ENCODE assay signal across 18 cellular contexts in genomic region chr19:14782978-14783545, GRCh38. TPM values are rescaled to one million over a fixed set of nuclear protein-coding genes. Genes with fewer than 3 reads are reported as not detected.
DNase-seq lines count a peak whose midpoint lies in the region; ATAC-seq, FAIRE-seq and TF ChIP-seq lines count a peak whose summit lies in the region.
"Had no signal": no experiment of that assay in that cellular context is flagged by ENCODE, and none has a peak within 500 bp of the region (broad histone marks: within the 10 kb centered on the region; RNA-seq: fewer than 3 reads in every experiment).

No MANE protein-coding gene starts in this region.

- no peaks in the 10 kb centered on the region for H3K27me3 ChIP-seq in K562 (ENCODE audit: control insufficient read depth in 2 of 2, insufficient read depth in 2 of 2, low read length in 2 of 2)
- H3K27me3 ChIP-seq in osteoblast (ENCODE audit: insufficient read depth, low read length) = no peaks in the 10 kb centered on the region
- peaks cover 10% of the 10 kb centered on the region for H3K27me3 ChIP-seq in effector memory CD4-positive, alpha-beta T cell (replicated peaks; ENCODE audit: control insufficient read depth, insufficient read depth, low read length, poor library complexity, severe bottlenecking)

- FAIRE-seq in K562 (lab: Jason Lieb, UNC) = no peak

- TF ChIP-seq EP300 in K562 (IDR thresholded peaks at IDR 0.05; ENCODE audit: low read length) = no peak

- no peak for TF ChIP-seq CTCF in K562 (IDR thresholded peaks at IDR 0.05 in 2 of 3, conservative IDR thresholded peaks at IDR 0.05 in 1 of 3; ENCODE audit: insufficient read depth in 2 of 3, low read depth in 1 of 3, low read length in 3 of 3)
- TF ChIP-seq CTCF in osteoblast (IDR thresholded peaks at IDR 0.05; ENCODE audit: extremely low read depth, low read depth, low read length) = no peak

- H3K27ac Mint-ChIP-seq in T-helper 17 cell = no peak overlapping the region

- H3K27me3 Mint-ChIP-seq in T-helper 17 cell = peaks cover 43% of the 10 kb centered on the region

- peak overlapping the region; percentile 86 for H2AFZ ChIP-seq in K562 (ENCODE audit: low read depth, low read length)
- no peak overlapping the region for H2AFZ ChIP-seq in osteoblast (ENCODE audit: low read length)

- peaks cover 3% of the 10 kb centered on the region for H3K36me3 Mint-ChIP-seq in T-helper 17 cell (ENCODE audit: low read depth)

- DNase-seq in H4 (ENCODE audit: low spot score) (peak; percentile 76), K562 (ENCODE audit: extremely low read depth in 1 of 4, low spot score in 3 of 4) (peak in 1 of 4 experiments; percentile 19), osteoblast (ENCODE audit: insufficient read length, low spot score, missing footprints) (peak; percentile 19), T-helper 17 cell (no peak)
- no peak for DNase-seq in effector memory CD4-positive, alpha-beta T cell
- DNase-seq: NCI-H1092 treated with DMSO at 0.1 percent for 48 hours, NCI-H1694 treated with DMSO at 0.1 percent for 48 hours, NCI-H446 treated with DMSO at 0.1 percent for 48 hours, NCI-H748 treated with DMSO at 0.1 percent for 48 hours, Right ventricle myocardium superior, SK-N-SH had no signal

- intact Hi-C loops in K562 (cut with micrococcal nuclease) = no loop called here

- no peak overlapping the region for H3K4me3 Mint-ChIP-seq in T-helper 17 cell

- ATAC-seq in K562 (no peak), HG03280 (IDR thresholded peaks at IDR 0.05; ENCODE audit: unreplicated experiment) (no peak), T-helper 17 cell (no peak), HG03108 (IDR thresholded peaks at IDR 0.05; ENCODE audit: unreplicated experiment) (no peak)
- ATAC-seq: Panc1 had no signal

- BruUV-seq in K562 (replicated peaks; lab: Mats Ljungman, UMichigan) = no TSS peak

- H3K79me2 ChIP-seq in K562 (ENCODE audit: control insufficient read depth, insufficient read depth, low read length) (no peaks in the 10 kb centered on the region), osteoblast (ENCODE audit: insufficient read depth, low read length) (no peaks in the 10 kb centered on the region)

- TF ChIP-seq POLR2A in K562 (conservative IDR thresholded peaks at IDR 0.05) = no peak

- peaks cover 15% of the 10 kb centered on the region for H3K4me1 Mint-ChIP-seq in T-helper 17 cell

- H3K9me3 ChIP-seq in K562 (replicated peaks; ENCODE audit: control insufficient read depth, insufficient read depth, low read depth, low read length) = no peaks in the 10 kb centered on the region
- no peaks in the 10 kb centered on the region for H3K9me3 ChIP-seq in osteoblast (ENCODE audit: low read depth, low read length)
- no peaks in the 10 kb centered on the region for H3K9me3 ChIP-seq in effector memory CD4-positive, alpha-beta T cell (ENCODE audit: control insufficient read depth, low read length)
- no peaks in the 10 kb centered on the region for H3K9me3 ChIP-seq in T-helper 17 cell (ENCODE audit: control insufficient read depth, low read length, poor library complexity, severe bottlenecking)
- H3K9me3 ChIP-seq: HAP-1, SK-N-SH had no signal

- CTCF ChIA-PET in K562 (lab: Yijun Ruan, JAX; ENCODE audit: low intra/inter-chr PET ratio) = no interaction called here

- WGBS in K562 (ENCODE audit: insufficient coverage, low coverage, missing lambda C conversion rate) = 40% methylated on average over 15 of the region's 15 CpGs

- peak overlapping the region; percentile 86 for H3K27ac ChIP-seq in K562 (ENCODE audit: extremely low read depth, low read depth, low read length)
- no peak overlapping the region for H3K27ac ChIP-seq in osteoblast (ENCODE audit: low read depth, low read length)
- H3K27ac ChIP-seq in effector memory CD4-positive, alpha-beta T cell (ENCODE audit: insufficient read depth, low read length, poor library complexity, severe bottlenecking) = no peak overlapping the region

- H3K9ac ChIP-seq in K562 (ENCODE audit: insufficient read depth in 1 of 2, low read depth in 2 of 2, low read length in 2 of 2) = peak overlapping the region in 1 of 2 experiments; percentile 62; a peak in 3 of 4 replicates
- H3K9ac ChIP-seq: SK-N-SH had no signal

- POLR2A ChIA-PET in K562 (lab: Yijun Ruan, JAX) = interaction anchor here (0.6 kb wide), 1 partner anchor 1423 kb away, joined by 3 read pairs; no protein-coding TSS in a partner anchor

- TF ChIP-seq RAD21 in K562 (CRISPR knock-in tag; conservative IDR thresholded peaks at IDR 0.05 in 1 of 2, IDR thresholded peaks at IDR 0.05 in 1 of 2) = no peak

- no peaks in the 10 kb centered on the region for H3K9me1 ChIP-seq in K562 (ENCODE audit: control insufficient read depth, insufficient read depth, low read length)

- H4K20me1 ChIP-seq in K562 (replicated peaks; ENCODE audit: control insufficient read depth, insufficient read depth, low read length) (no peaks in the 10 kb centered on the region), osteoblast (ENCODE audit: insufficient read depth, low read length) (no peaks in the 10 kb centered on the region)

- H3K36me3 ChIP-seq in K562 (ENCODE audit: control insufficient read depth, insufficient read depth, low read length) (no peaks in the 10 kb centered on the region), osteoblast (ENCODE audit: insufficient read depth, low read length) (no peaks in the 10 kb centered on the region)
- no peaks in the 10 kb centered on the region for H3K36me3 ChIP-seq in effector memory CD4-positive, alpha-beta T cell (ENCODE audit: control insufficient read depth, insufficient read depth, low read length)
- H3K36me3 ChIP-seq: HAP-1 had no signal

- H3K4me2 ChIP-seq in K562 (ENCODE audit: insufficient read depth, low read length) (peak overlapping the region; percentile 55; the same call in 1 of the 2 replicates), osteoblast (ENCODE audit: insufficient read depth, low read length) (no peak overlapping the region)
- H3K4me2 ChIP-seq: SK-N-SH had no signal

- H3K4me1 ChIP-seq in K562 (replicated peaks in 1 of 2; ENCODE audit: control insufficient read depth in 2 of 2, insufficient read depth in 2 of 2, low read length in 2 of 2) (peaks cover 23 to 27% of the 10 kb centered on the region in 2 experiments), osteoblast (ENCODE audit: insufficient read depth, low read length) (peaks cover 10% of the 10 kb centered on the region)
- peaks cover 13% of the 10 kb centered on the region for H3K4me1 ChIP-seq in effector memory CD4-positive, alpha-beta T cell (ENCODE audit: control insufficient read depth, insufficient read depth, low read length, poor library complexity, severe bottlenecking)
- H3K4me1 ChIP-seq: HAP-1 had no signal

- in situ Hi-C loops in K562 (cut with MboI) = loop anchor here (5.0 to 10.0 kb wide), 2 partner anchors 208 to 411 kb away; partner anchors contain the start of gene NDUFB7

- H3K4me3 ChIP-seq in K562 (no peak overlapping the region), osteoblast (ENCODE audit: insufficient read depth, low read length) (no peak overlapping the region)
- no peak overlapping the region for H3K4me3 ChIP-seq in effector memory CD4-positive, alpha-beta T cell (ENCODE audit: insufficient read depth, low read depth, low read length, poor library complexity, severe bottlenecking)
- H3K4me3 ChIP-seq: HAP-1 had no signal

RNA-seq across cellular contexts. Expression of gene ADGRE2, which starts 4.7 kb away (rescaled TPM):
- total RNA-seq in H4 (2014; rRNA removed; shearing (Covaris generic)) = 0.12 and 0.76 TPM in 2 replicates
- total RNA-seq in K562 (2011; cell fraction: chromatin; rRNA removed; ENCODE audit: low replicate concordance) = 47.3 and 143 TPM in 2 replicates
- total RNA-seq in K562 (2011; cell fraction: nucleolus; rRNA removed) = 41.1 and 66.9 TPM in 2 replicates
- 46.1 and 57.8 TPM in 2 replicates for total RNA-seq in K562 (2011; cell fraction: nucleoplasm; rRNA removed)
- total RNA-seq in K562 (2014; rRNA removed) = 8.2 and 15.2 TPM in 2 replicates
- total RNA-seq in K562 (2014; rRNA removed; fragmentation: Illumina TruSeq; extraction: Trizol) = 4.3 and 5.6 TPM in 2 replicates
- total RNA-seq in K562 (2015; rRNA removed; fragmentation: Illumina TruSeq; extraction: Trizol) = 4.4 and 4.7 TPM in 2 replicates
- total RNA-seq in K562 (2021) = 15.6 and 17.3 TPM in 2 replicates
- polyA plus RNA-seq in K562 (2011; rRNA removed) = 9.8 and 13.6 TPM in 2 replicates
- polyA plus RNA-seq in K562 (2011; cell fraction: cytosol; rRNA removed) = 9.0 and 9.5 TPM in 2 replicates
- 38.9 and 80.5 TPM in 2 replicates for polyA plus RNA-seq in K562 (2011; cell fraction: nucleus; rRNA removed)
- 7.8 and 9.1 TPM in 2 replicates for polyA plus RNA-seq in K562 (2012)
- 12.3 and 13.9 TPM in 2 replicates for polyA plus RNA-seq in K562 (2014; fragmentation: Illumina TruSeq; extraction: Trizol)
- polyA plus RNA-seq in K562 (2014; fragmentation: Nextera tagmentation; extraction: Ambion mirVana) = 1 to 10 TPM; 4.4 to 6.4 TPM
- 14.9 and 19.2 TPM in 2 replicates for polyA plus RNA-seq in K562 (2014; rRNA removed)
- 23.0 and 24.7 TPM in 2 replicates for polyA minus RNA-seq in K562 (2011; rRNA and poly(A)+ RNA removed)
- 9.8 and 11.3 TPM in 2 replicates for polyA minus RNA-seq in K562 (2011; cell fraction: cytosol; rRNA and poly(A)+ RNA removed)
- 27.9 and 28.3 TPM in 2 replicates for polyA minus RNA-seq in K562 (2011; cell fraction: nucleus; rRNA and poly(A)+ RNA removed)
- 0.59 and 0.72 TPM in 2 replicates for total RNA-seq in osteoblast
- 10 to 100 TPM in 1 of 2 donors, 1 to 10 TPM in 1; 5.3 to 20.6 TPM for total RNA-seq in T-helper 17 cell
- total RNA-seq: M059J had no signal

RNA-seq across cellular contexts. Expression of gene OR7A5, which starts 51.9 kb away (rescaled TPM):
- not detected in 2 replicates for total RNA-seq in H4 (2014; rRNA removed; shearing (Covaris generic))
- total RNA-seq in K562 (2011; cell fraction: chromatin; rRNA removed; ENCODE audit: low replicate concordance) = not detected in 2 replicates
- not detected in 2 replicates for total RNA-seq in K562 (2011; cell fraction: nucleolus; rRNA removed)
- not detected in 2 replicates for total RNA-seq in K562 (2011; cell fraction: nucleoplasm; rRNA removed)
- total RNA-seq in K562 (2014; rRNA removed) (not detected in 2 replicates), K562 (2014; rRNA removed; fragmentation: Illumina TruSeq; extraction: Trizol) (not detected in 2 replicates), K562 (2015; rRNA removed; fragmentation: Illumina TruSeq; extraction: Trizol) (not detected in 2 replicates), K562 (2021) (not detected in 2 replicates), osteoblast (not detected in 2 replicates), T-helper 17 cell (not detected)
- polyA plus RNA-seq in K562 (2011; rRNA removed) (not detected in 2 replicates), K562 (2014; fragmentation: Illumina TruSeq; extraction: Trizol) (not detected in 2 replicates), K562 (2014; fragmentation: Nextera tagmentation; extraction: Ambion mirVana) (not detected), K562 (2014; rRNA removed) (not detected in 2 replicates)
- not detected in 2 replicates for polyA plus RNA-seq in K562 (2011; cell fraction: cytosol; rRNA removed)
- polyA plus RNA-seq in K562 (2011; cell fraction: nucleus; rRNA removed) = not detected in 2 replicates
- polyA plus RNA-seq in K562 (2012) = not detected in 2 replicates
- not detected in 2 replicates for polyA minus RNA-seq in K562 (2011; rRNA and poly(A)+ RNA removed)
- not detected in 2 replicates for polyA minus RNA-seq in K562 (2011; cell fraction: cytosol; rRNA and poly(A)+ RNA removed)
- polyA minus RNA-seq in K562 (2011; cell fraction: nucleus; rRNA and poly(A)+ RNA removed) = not detected in 2 replicates
- total RNA-seq: M059J, Right ventricle myocardium superior had no signal
- polyA plus RNA-seq: AG04450, BJ, SK-N-SH had no signal

RNA-seq across cellular contexts. Expression of gene OR7C1, which starts 51.9 kb away (rescaled TPM):
- not detected in 2 replicates for total RNA-seq in H4 (2014; rRNA removed; shearing (Covaris generic))
- not detected in 2 replicates for total RNA-seq in K562 (2011; cell fraction: chromatin; rRNA removed; ENCODE audit: low replicate concordance)
- not detected in 2 replicates for total RNA-seq in K562 (2011; cell fraction: nucleolus; rRNA removed)
- total RNA-seq in K562 (2011; cell fraction: nucleoplasm; rRNA removed) = not detected in 2 replicates
- total RNA-seq in K562 (2014; rRNA removed) = 0.08 and 0.14 TPM in 2 replicates
- total RNA-seq in K562 (2014; rRNA removed; fragmentation: Illumina TruSeq; extraction: Trizol) = under 0.01 and 0.04 TPM in 2 replicates
- total RNA-seq in K562 (2015; rRNA removed; fragmentation: Illumina TruSeq; extraction: Trizol) = 0.04 and 0.18 TPM in 2 replicates
- total RNA-seq in K562 (2021) = 0.16 TPM in 1 of 2 replicates, not detected in the other
- polyA plus RNA-seq in K562 (2011; rRNA removed) = not detected in 2 replicates
- 0.06 TPM in 1 of 2 replicates, not detected in the other for polyA plus RNA-seq in K562 (2011; cell fraction: cytosol; rRNA removed)
- not detected in 2 replicates for polyA plus RNA-seq in K562 (2011; cell fraction: nucleus; rRNA removed)
- polyA plus RNA-seq in K562 (2012) = 0.06 and 0.09 TPM in 2 replicates
- polyA plus RNA-seq in K562 (2014; fragmentation: Illumina TruSeq; extraction: Trizol) = 0.07 TPM in 1 of 2 replicates, not detected in the other
- under 1 TPM; 0.08 to 0.11 TPM for polyA plus RNA-seq in K562 (2014; fragmentation: Nextera tagmentation; extraction: Ambion mirVana)
- 0.01 TPM in 1 of 2 replicates, not detected in the other for polyA plus RNA-seq in K562 (2014; rRNA removed)
- polyA minus RNA-seq in K562 (2011; rRNA and poly(A)+ RNA removed) = not detected in 2 replicates
- polyA minus RNA-seq in K562 (2011; cell fraction: cytosol; rRNA and poly(A)+ RNA removed) = not detected in 2 replicates
- not detected in 2 replicates for polyA minus RNA-seq in K562 (2011; cell fraction: nucleus; rRNA and poly(A)+ RNA removed)
- total RNA-seq in osteoblast = not detected in 2 replicates
- not detected for total RNA-seq in T-helper 17 cell
- total RNA-seq: M059J, Right ventricle myocardium superior had no signal
- polyA plus RNA-seq: AG04450, BJ, SK-N-SH had no signal

Comparison
In these comparisons a context has a peak if more than half of its experiments do, and no peak if none do; other contexts are left out.
1. DNase-seq: peak in H4 (single experiment) and osteoblast (single experiment); none in effector memory CD4-positive, alpha-beta T cell (0 of 3) and T-helper 17 cell (0 of 3).